Comparison of ENCODE assay signal across 13 cellular contexts in the genomic region with DNA sequence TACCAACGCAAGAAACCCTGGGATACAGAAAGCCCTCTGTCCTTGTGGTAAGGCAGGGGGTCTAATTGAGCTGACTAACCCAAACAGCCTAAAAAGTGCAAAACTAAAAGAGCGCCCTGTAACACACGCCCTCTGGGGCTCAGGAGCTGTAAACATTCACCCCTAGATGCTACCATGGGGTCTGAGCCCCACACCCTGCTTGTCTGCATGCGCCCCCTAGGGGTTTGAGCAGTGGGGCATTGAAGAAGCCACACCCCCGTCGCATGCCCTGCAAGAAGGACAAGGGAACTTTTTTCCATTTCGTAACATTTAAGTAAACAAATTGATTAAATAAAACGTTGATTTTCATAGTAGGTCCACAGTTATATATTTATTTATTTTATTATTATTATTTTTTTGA.
DNase-seq lines count a peak whose midpoint lies in the region; ATAC-seq and TF ChIP-seq lines count a peak whose summit lies in the region.
"Had no signal": no experiment of that assay in that cellular context is flagged by ENCODE, and none has a peak within 500 bp of the region (broad histone marks: within the 10 kb centered on the region; RNA-seq: fewer than 3 reads in every experiment).

No MANE protein-coding gene starts in this region.

- ATAC-seq in GM21786 (IDR thresholded peaks at IDR 0.05; ENCODE audit: unreplicated experiment) (peak; percentile 68), mucosa of descending colon (no peak), GM19328 (IDR thresholded peaks at IDR 0.05; ENCODE audit: unreplicated experiment) (no peak), sciatic nerve (no peak)
- ATAC-seq: psoas muscle; stimulated activated memory B cell treated with anti-CD40 and anti-IgM and Interleukin-4, amounts not matched to agents 10 μg/mL and 1 μg/mL and 100 μg/mL, for 72 hours had no signal

- H3K4me1 ChIP-seq in mucosa of descending colon (ENCODE audit: low read depth) = no peaks in the 10 kb centered on the region
- H3K4me1 ChIP-seq: psoas muscle had no signal

- H3K27me3 Mint-ChIP-seq in activated T-cell treated with anti-CD3 and anti-CD28 coated beads, Interleukin-2, amount 50 U/mL, for 24 hours = no peaks in the 10 kb centered on the region
- H3K27me3 Mint-ChIP-seq: stimulated activated memory B cell treated with anti-CD40 and anti-IgM and Interleukin-4, amounts not matched to agents 10 μg/mL and 1 μg/mL and 100 μg/mL, for 72 hours had no signal

- no peaks in the 10 kb centered on the region for H3K36me3 Mint-ChIP-seq in activated T-cell treated with anti-CD3 and anti-CD28 coated beads, Interleukin-2, amount 50 U/mL, for 24 hours (ENCODE audit: low read depth)
- H3K36me3 Mint-ChIP-seq: CD4-positive, alpha-beta memory T cell; IgD-negative memory B cell; stimulated activated memory B cell treated with anti-CD40 and anti-IgM and Interleukin-4, amounts not matched to agents 10 μg/mL and 1 μg/mL and 100 μg/mL, for 72 hours had no signal

- no peaks in the 10 kb centered on the region for H3K4me1 Mint-ChIP-seq in activated T-cell treated with anti-CD3 and anti-CD28 coated beads, Interleukin-2, amount 50 U/mL, for 24 hours (ENCODE audit: low read depth)
- H3K4me1 Mint-ChIP-seq: CD4-positive, alpha-beta memory T cell; IgD-negative memory B cell; stimulated activated memory B cell treated with anti-CD40 and anti-IgM and Interleukin-4, amounts not matched to agents 10 μg/mL and 1 μg/mL and 100 μg/mL, for 72 hours had no signal

- TF ChIP-seq CTCF in mucosa of descending colon (IDR thresholded peaks at IDR 0.05) = no peak

- H3K4me3 Mint-ChIP-seq in activated T-cell treated with anti-CD3 and anti-CD28 coated beads, Interleukin-2, amount 50 U/mL, for 24 hours = no peak overlapping the region
- H3K4me3 Mint-ChIP-seq: CD4-positive, alpha-beta memory T cell; IgD-negative memory B cell; stimulated activated memory B cell treated with anti-CD40 and anti-IgM and Interleukin-4, amounts not matched to agents 10 μg/mL and 1 μg/mL and 100 μg/mL, for 72 hours had no signal

- H3K27ac Mint-ChIP-seq in activated T-cell treated with anti-CD3 and anti-CD28 coated beads, Interleukin-2, amount 50 U/mL, for 24 hours = no peak overlapping the region
- H3K27ac Mint-ChIP-seq: CD4-positive, alpha-beta memory T cell; IgD-negative memory B cell; stimulated activated memory B cell treated with anti-CD40 and anti-IgM and Interleukin-4, amounts not matched to agents 10 μg/mL and 1 μg/mL and 100 μg/mL, for 72 hours had no signal

- no peaks in the 10 kb centered on the region for H3K9me3 Mint-ChIP-seq in activated T-cell treated with anti-CD3 and anti-CD28 coated beads, Interleukin-2, amount 50 U/mL, for 24 hours
- H3K9me3 Mint-ChIP-seq: CD4-positive, alpha-beta memory T cell; IgD-negative memory B cell; stimulated activated memory B cell treated with anti-CD40 and anti-IgM and Interleukin-4, amounts not matched to agents 10 μg/mL and 1 μg/mL and 100 μg/mL, for 72 hours had no signal

- intact Hi-C loops in mucosa of descending colon (cut with DNase I, micrococcal nuclease) (no loop called here), sciatic nerve (cut with DNase I) (no loop called here)

- no peak overlapping the region for H3K4me3 ChIP-seq in mucosa of descending colon
- H3K4me3 ChIP-seq: dorsolateral prefrontal cortex, psoas muscle had no signal

- DNase-seq in activated T-cell treated with anti-CD3 and anti-CD28 coated beads for 48 hours (ENCODE audit: low read depth) (peak; percentile 14), OCI-M1 (lab: John Stamatoyannopoulos, UW) (peak; percentile 39), mucosa of descending colon (peak in 2 of 3 donors; percentile 8 to 20), sciatic nerve (ENCODE audit: low spot score) (no peak), SIG-M5 (lab: John Stamatoyannopoulos, UW) (no peak)
- no peak for DNase-seq in activated T-cell treated with anti-CD3 and anti-CD28 coated beads, Interleukin-2, amount 50 U/mL, for 24 hours
- DNase-seq: CD4-positive, alpha-beta memory T cell; dorsolateral prefrontal cortex had no signal

- H3K9me3 ChIP-seq in mucosa of descending colon = no peaks in the 10 kb centered on the region
- H3K9me3 ChIP-seq: psoas muscle had no signal

- H3K36me3 ChIP-seq in mucosa of descending colon (ENCODE audit: low read depth) = no peaks in the 10 kb centered on the region

Comparison
In these comparisons a context has a peak if more than half of its experiments do, and no peak if none do; other contexts are left out.
1. DNase-seq: peak in activated T-cell treated with anti-CD3 and anti-CD28 coated beads for 48 hours (single experiment), OCI-M1 (single experiment) and mucosa of descending colon (2 of 3); none in activated T-cell treated with anti-CD3 and anti-CD28 coated beads, Interleukin-2, amount 50 U/mL, for 24 hours (single experiment), sciatic nerve (single experiment) and SIG-M5 (single experiment).